20 cellular contexts compared by ENCODE assay signal in the genomic region with DNA sequence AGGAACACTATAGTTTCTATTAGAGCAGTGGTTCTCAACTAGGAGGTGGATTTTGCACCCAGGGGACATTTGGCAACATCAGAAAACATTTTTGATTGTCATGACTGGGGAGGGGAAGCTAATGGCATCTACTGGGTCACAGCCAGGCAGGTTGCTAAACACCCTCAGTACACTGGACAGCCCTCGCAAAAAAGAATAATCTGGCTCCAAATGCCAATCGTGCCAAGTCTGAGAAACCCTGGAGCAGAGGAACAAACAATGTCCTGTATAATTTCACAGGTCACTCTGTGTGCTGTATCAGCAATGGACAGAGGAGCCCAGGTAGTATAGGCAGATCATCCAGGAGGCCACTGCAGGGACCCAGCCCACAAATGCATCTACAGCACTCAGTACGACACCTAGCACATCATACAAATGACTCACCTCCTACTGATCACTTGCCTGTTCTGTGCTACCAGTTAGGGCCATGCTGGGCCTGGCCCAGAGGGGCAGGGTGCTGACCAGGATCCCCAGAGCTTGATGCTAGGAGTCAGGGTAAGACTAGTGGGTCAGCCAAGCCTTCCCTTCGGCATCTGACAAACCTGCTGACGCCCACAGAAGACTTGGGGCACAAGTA. TPM values are rescaled to one million over a fixed set of nuclear protein-coding genes. Genes with fewer than 3 reads are reported as not detected.
DNase-seq lines count a peak whose midpoint lies in the region; ATAC-seq and TF ChIP-seq lines count a peak whose summit lies in the region.
"Had no signal": no experiment of that assay in that cellular context is flagged by ENCODE, and none has a peak within 500 bp of the region (broad histone marks: within the 10 kb centered on the region; RNA-seq: fewer than 3 reads in every experiment).

No MANE protein-coding gene starts in this region.

- BruUV-seq in PC-9 (replicated peaks; lab: Mats Ljungman, UMichigan): no TSS peak

- WGBS in neuronal stem cell (ENCODE audit: extremely low coverage in 2 of 2, insufficient read length in 2 of 2, insufficient replicate concordance in 1 of 2), 2 donors: no CpG with 5 or more reads among the region's 5 CpGs

- DNase-seq in CD1c-positive myeloid dendritic cell (ENCODE audit: extremely low spot score) (peak; percentile 24), MV-4-11 (lab: John Stamatoyannopoulos, UW) (peak; percentile 79), epithelial cell of esophagus (ENCODE audit: low read depth) (peak; percentile 9), neuronal stem cell (ENCODE audit: low spot score) (no peak), NCI-H1092 treated with DMSO at 0.1 percent for 48 hours (lab: John Stamatoyannopoulos, UW) (no peak), PC-9 (no peak), left lung (no peak)
- no peak for DNase-seq in stimulated activated CD4-positive, alpha-beta T cell treated with anti-CD3 and anti-CD28 coated beads, Interleukin-12 subunit alpha, Interleukin-12 subunit beta, amount 100 ng/mL, for 4 hours
- DNase-seq: activated effector memory CD4-positive, alpha-beta T cell treated with anti-CD3 and anti-CD28 coated beads, Interleukin-2, amount 50 U/mL, for 16 hours; CD4-positive, alpha-beta memory T cell; cortex of kidney; DMS79 treated with DMSO at 0.1 percent for 48 hours; naive thymus-derived CD8-positive, alpha-beta T cell; NCI-H1436; NCI-H524 treated with DMSO at 0.1 percent for 48 hours; ovary; right cardiac atrium; T-cell had no signal

- no peaks in the 10 kb centered on the region for H4K20me1 ChIP-seq in PC-9 (ENCODE audit: insufficient read depth)

- H2BK15ac ChIP-seq in neuronal stem cell (ENCODE audit: low read length): no peak overlapping the region

- CTCF ChIA-PET in PC-9 (lab: Charles Lee): no interaction called here

- H2AK5ac ChIP-seq in neuronal stem cell (ENCODE audit: low read depth, low read length): no peak overlapping the region

- no peak overlapping the region for H3K4me2 ChIP-seq in neuronal stem cell (ENCODE audit: insufficient read depth, low read length, poor library complexity, severe bottlenecking)
- no peak overlapping the region for H3K4me2 ChIP-seq in PC-9

- no peak overlapping the region for H2BK5ac ChIP-seq in neuronal stem cell (ENCODE audit: low read length)

- no peaks in the 10 kb centered on the region for H3K27me3 ChIP-seq in neuronal stem cell (ENCODE audit: control insufficient read depth in 3 of 3, insufficient read depth in 3 of 3, low read depth in 1 of 3, low read length in 3 of 3)
- no peaks in the 10 kb centered on the region for H3K27me3 ChIP-seq in PC-9 (ENCODE audit: insufficient read depth, low read depth)
- H3K27me3 ChIP-seq in left lung: no peaks in the 10 kb centered on the region
- H3K27me3 ChIP-seq: ovary had no signal

- H2BK12ac ChIP-seq in neuronal stem cell (ENCODE audit: low read length): no peak overlapping the region

- no peaks in the 10 kb centered on the region for H3K9me2 ChIP-seq in PC-9 (ENCODE audit: insufficient read depth)

- H3K9me3 ChIP-seq in neuronal stem cell (replicated peaks in 1 of 2; ENCODE audit: control insufficient read depth in 2 of 2, insufficient read depth in 1 of 2, low read depth in 1 of 2, low read length in 2 of 2) (no peaks in the 10 kb centered on the region), PC-9 (ENCODE audit: insufficient read depth, low read depth) (no peaks in the 10 kb centered on the region), left lung (no peaks in the 10 kb centered on the region)
- H3K9me3 ChIP-seq: HAP-1, ovary had no signal

- H3K36me3 ChIP-seq in neuronal stem cell (replicated peaks in 1 of 2; ENCODE audit: control insufficient read depth in 2 of 2, insufficient read depth in 2 of 2, low read length in 2 of 2) (peaks cover 0 to 4% of the 10 kb centered on the region in 2 donors), PC-9 (ENCODE audit: low read depth) (no peaks in the 10 kb centered on the region), left lung (peaks cover 0 to 9% of the 10 kb centered on the region in 2 donors)
- H3K36me3 ChIP-seq: HAP-1, ovary had no signal

- intact Hi-C loops in PC-9 (cut with micrococcal nuclease; ENCODE audit: unreplicated experiment): no loop called here
- intact Hi-C loops in left lung (cut with DNase I): no loop called here

- no peak for TF ChIP-seq CTCF in epithelial cell of esophagus (IDR thresholded peaks at IDR 0.05; ENCODE audit: insufficient read depth, low read depth, low read length, missing control alignments)
- no peak for TF ChIP-seq CTCF in PC-9 (conservative IDR thresholded peaks at IDR 0.05)
- TF ChIP-seq CTCF in left lung (IDR thresholded peaks at IDR 0.05): no peak

- H3K27ac ChIP-seq in neuronal stem cell (replicated peaks; ENCODE audit: low read length) (no peak overlapping the region), PC-9 (no peak overlapping the region), left lung (peak overlapping the region in 1 of 2 donors; percentile 81)
- H3K27ac ChIP-seq: ovary had no signal

- H2AFZ ChIP-seq in neuronal stem cell (ENCODE audit: low read length) (no peak overlapping the region), PC-9 (no peak overlapping the region)

- no peak overlapping the region for H3K14ac ChIP-seq in neuronal stem cell (ENCODE audit: low read length)

- no peak overlapping the region for H4K8ac ChIP-seq in neuronal stem cell (ENCODE audit: low read depth, low read length)

- no peaks in the 10 kb centered on the region for H3K79me1 ChIP-seq in neuronal stem cell (ENCODE audit: low read depth, low read length)

- H3K4ac ChIP-seq in neuronal stem cell (ENCODE audit: low read length): no peak overlapping the region

- no peak for ATAC-seq in left lung
- ATAC-seq: naive thymus-derived CD8-positive, alpha-beta T cell; Right ventricle myocardium inferior; T-cell had no signal

- no peak overlapping the region for H3K4me3 ChIP-seq in epithelial cell of esophagus (ENCODE audit: low read length)
- H3K4me3 ChIP-seq in neuronal stem cell (ENCODE audit: low read length in 2 of 2): no peak overlapping the region
- no peak overlapping the region for H3K4me3 ChIP-seq in PC-9
- no peak overlapping the region for H3K4me3 ChIP-seq in left lung
- H3K4me3 ChIP-seq: HAP-1, ovary had no signal

- no peak overlapping the region for H2BK120ac ChIP-seq in neuronal stem cell (ENCODE audit: low read depth, low read length)

- no peak overlapping the region for H4K91ac ChIP-seq in neuronal stem cell (ENCODE audit: low read depth, low read length, poor library complexity)

- POLR2A ChIA-PET in PC-9 (lab: Charles Lee; ENCODE audit: unreplicated experiment): no interaction called here

- H3K79me2 ChIP-seq in PC-9 (ENCODE audit: low read depth): no peaks in the 10 kb centered on the region

- no peak overlapping the region for H3K9ac ChIP-seq in neuronal stem cell (ENCODE audit: low read depth, low read length, poor library complexity)

- H3K4me1 ChIP-seq in neuronal stem cell (ENCODE audit: control insufficient read depth in 2 of 2, insufficient read depth in 1 of 2, low read depth in 1 of 2, low read length in 2 of 2) (peaks cover 0 to 8% of the 10 kb centered on the region in 2 donors), PC-9 (replicated peaks; ENCODE audit: insufficient read depth) (peaks cover 14% of the 10 kb centered on the region; the same call in 1 of the 2 replicates), left lung (peaks cover 0 to 53% of the 10 kb centered on the region in 2 donors)
- H3K4me1 ChIP-seq: HAP-1 had no signal

- no peak overlapping the region for H3K23ac ChIP-seq in neuronal stem cell (ENCODE audit: low read depth, low read length, poor library complexity)

- H3F3A ChIP-seq in PC-9 (ENCODE audit: insufficient read depth, low read depth): 0 out of 2 replicates have a peak, but pooled peaks cover 8% of the 10 kb centered on the region

- peak overlapping the region; percentile 57 for H3K18ac ChIP-seq in neuronal stem cell (ENCODE audit: low read length)

RNA-seq across cellular contexts. Expression of a gene that starts 37.6 kb away (rescaled TPM):
- polyA plus RNA-seq in neuronal stem cell (2013, experiment 1 of 2): 2.9 TPM
- polyA plus RNA-seq in neuronal stem cell (2013, experiment 2 of 2): 3.1 TPM
- total RNA-seq in PC-9 (2021) (12.5 and 15.2 TPM in 2 replicates), left lung (10 to 100 TPM; 17.1 to 19.7 TPM)

Comparison
In these comparisons a context has a peak if more than half of its experiments do, and no peak if none do; other contexts are left out.
1. DNase-seq: peak in CD1c-positive myeloid dendritic cell (single experiment), MV-4-11 (single experiment) and epithelial cell of esophagus (single experiment); none in neuronal stem cell (single experiment), NCI-H1092 treated with DMSO at 0.1 percent for 48 hours (single experiment), PC-9 (0 of 2), left lung (0 of 2) and stimulated activated CD4-positive, alpha-beta T cell treated with anti-CD3 and anti-CD28 coated beads, Interleukin-12 subunit alpha, Interleukin-12 subunit beta, amount 100 ng/mL, for 4 hours (single experiment).